In genomic region chr20:38018385-38018784, GRCh38 we compare ENCODE assay signal across 36 cellular contexts. TPM values are rescaled to one million over a fixed set of nuclear protein-coding genes. Genes with fewer than 3 reads are reported as not detected.
A peak's percentile ranks its signal among the peaks of the same experiment; 100 is the strongest.
DNase-seq lines count a peak whose midpoint lies in the region; FAIRE-seq and TF ChIP-seq lines count a peak whose summit lies in the region.
"Had no signal": no experiment of that assay in that cellular context is flagged by ENCODE, and none has a peak within 500 bp of the region (broad histone marks: within the 10 kb centered on the region; RNA-seq: fewer than 3 reads in every experiment).

No MANE protein-coding gene starts in this region.

- H3K4me1 Mint-ChIP-seq in endothelial cell (ENCODE audit: unreplicated experiment), result peaks cover 25% of the 10 kb centered on the region
- H3K4me1 Mint-ChIP-seq in T-helper 2 cell treated with Interferon-gamma antibody and Interleukin-4, amounts not matched to agents 5 μg/mL and 100 μg/mL, for 36 hours (ENCODE audit: low read depth), result no peaks in the 10 kb centered on the region

- peaks cover 5% of the 10 kb centered on the region for H3K27me3 Mint-ChIP-seq in endothelial cell (ENCODE audit: unreplicated experiment)
- H3K27me3 Mint-ChIP-seq in T-helper 2 cell treated with Interferon-gamma antibody and Interleukin-4, amounts not matched to agents 5 μg/mL and 100 μg/mL, for 36 hours (ENCODE audit: low read depth), result no peaks in the 10 kb centered on the region
- H3K27me3 Mint-ChIP-seq: B cell; CD4-positive, alpha-beta memory T cell; CD4-positive, alpha-beta T cell; CD4-positive, CD25-positive, alpha-beta regulatory T cell; CD8-positive, alpha-beta memory T cell had no signal

- no peak for DNase-seq in endothelial cell (ENCODE audit: low spot score)
- no peak for DNase-seq in kidney
- no peak for DNase-seq in NK-92 (lab: John Stamatoyannopoulos, UW; ENCODE audit: unreplicated experiment)
- no peak for DNase-seq in GM10248 (ENCODE audit: extremely low spot score)
- DNase-seq in NCI-H1105 (lab: John Stamatoyannopoulos, UW), result no peak
- no peak for DNase-seq in T-helper 2 cell treated with Interferon-gamma antibody and Interleukin-4, amounts not matched to agents 5 μg/mL and 100 μg/mL, for 36 hours (ENCODE audit: low spot score)
- DNase-seq: 8988T; ACHN; AML-193; BE2C; C1 segment of cervical spinal cord; Caco-2; Calu3; CD4-positive, alpha-beta memory T cell; CD4-positive, alpha-beta T cell; CD4-positive, CD25-positive, alpha-beta regulatory T cell; CD8-positive, alpha-beta memory T cell; CD8-positive, alpha-beta T cell; COR-L47; DMS 273 treated with DMSO at 0.1 percent for 48 hours; DMS153; DMS53; DMS79; DMS79 treated with DMSO at 0.1 percent for 48 hours; DND-41; EL had no signal

- H4K20me1 ChIP-seq in BLaER1, result peaks cover 54% of the 10 kb centered on the region

- CTCF ChIA-PET in HEK293 (lab: Yijun Ruan, JAX) (interaction anchor here (0.6 to 0.7 kb wide), 2 partner anchors 110 to 628 kb away, joined by 3 read pairs; no protein-coding TSS in a partner anchor), GM10248 (lab: Yijun Ruan, JAX) (no interaction called here)

- H3K4me2 ChIP-seq in BLaER1, result no peak overlapping the region
- H3K4me2 ChIP-seq: A549; BLaER1 treated with 17β-estradiol and CSF1 and Interleukin-3, amounts not matched to agents 10 nM and 100 nM had no signal

- POLR2A ChIA-PET in HEK293 (lab: Yijun Ruan, JAX), result no interaction called here
- POLR2A ChIA-PET in GM10248 (lab: Yijun Ruan, JAX), result no interaction called here

- H3K4me3 ChIP-seq in BLaER1 (0 out of 2 replicates have a peak overlapping the region, but pooled peaks have one; percentile 25), HEK293 (ENCODE audit: low read depth, low read length) (no peak overlapping the region), kidney (ENCODE audit: low read length in 2 of 2) (no peak overlapping the region)
- H3K4me3 ChIP-seq: A549 had no signal

- H3K27ac Mint-ChIP-seq in endothelial cell (ENCODE audit: unreplicated experiment), result no peak overlapping the region
- H3K27ac Mint-ChIP-seq in T-helper 2 cell treated with Interferon-gamma antibody and Interleukin-4, amounts not matched to agents 5 μg/mL and 100 μg/mL, for 36 hours, result no peak overlapping the region
- H3K27ac Mint-ChIP-seq: B cell; CD14-positive monocyte; CD4-positive, alpha-beta memory T cell; CD4-positive, alpha-beta T cell; CD4-positive, CD25-positive, alpha-beta regulatory T cell; CD8-positive, alpha-beta T cell had no signal

- intact Hi-C loops in kidney (cut with DNase I), result no loop called here

- H3K9ac ChIP-seq in BLaER1 (no peak overlapping the region), kidney (ENCODE audit: low read length in 2 of 2) (no peak overlapping the region)
- H3K9ac ChIP-seq: BLaER1 treated with 17β-estradiol and CSF1 and Interleukin-3, amounts not matched to agents 10 nM and 100 nM had no signal

- H3K4me3 Mint-ChIP-seq in endothelial cell (ENCODE audit: unreplicated experiment), result peak overlapping the region; percentile 38
- H3K4me3 Mint-ChIP-seq in T-helper 2 cell treated with Interferon-gamma antibody and Interleukin-4, amounts not matched to agents 5 μg/mL and 100 μg/mL, for 36 hours, result no peak overlapping the region
- H3K4me3 Mint-ChIP-seq: B cell; CD14-positive monocyte; CD4-positive, alpha-beta memory T cell; CD4-positive, alpha-beta T cell; CD8-positive, alpha-beta memory T cell; CD8-positive, alpha-beta T cell had no signal

- peaks cover 48% of the 10 kb centered on the region for H3K36me3 Mint-ChIP-seq in endothelial cell (ENCODE audit: low read depth, unreplicated experiment)
- peaks cover 55% of the 10 kb centered on the region for H3K36me3 Mint-ChIP-seq in T-helper 2 cell treated with Interferon-gamma antibody and Interleukin-4, amounts not matched to agents 5 μg/mL and 100 μg/mL, for 36 hours (ENCODE audit: low read depth)

- TF ChIP-seq CTCF in HEK293 (tag by site-specific recombination; IDR thresholded peaks at IDR 0.05) (no peak), endothelial cell (IDR thresholded peaks at IDR 0.05; ENCODE audit: unreplicated experiment) (no peak), kidney (IDR thresholded peaks at IDR 0.05; ENCODE audit: borderline replicate concordance, extremely low read depth, insufficient read depth) (no peak), GM10248 (IDR thresholded peaks at IDR 0.05; ENCODE audit: control extremely low read depth, extremely low read depth, low read depth, missing control alignments) (no peak)

- H3K9me3 Mint-ChIP-seq in endothelial cell (ENCODE audit: unreplicated experiment), result no peaks in the 10 kb centered on the region
- peaks cover 24% of the 10 kb centered on the region for H3K9me3 Mint-ChIP-seq in T-helper 2 cell treated with Interferon-gamma antibody and Interleukin-4, amounts not matched to agents 5 μg/mL and 100 μg/mL, for 36 hours

- H3K4me1 ChIP-seq in BLaER1, result peaks cover 2% of the 10 kb centered on the region
- H3K4me1 ChIP-seq in HEK293 (ENCODE audit: control insufficient read depth, insufficient read depth, low read length), result 0 out of 2 replicates have a peak, but pooled peaks cover under 1% of the 10 kb centered on the region
- peaks cover 3 to 4% of the 10 kb centered on the region in 2 donors for H3K4me1 ChIP-seq in kidney (ENCODE audit: control insufficient read depth in 1 of 2, insufficient read depth in 1 of 2, low read depth in 1 of 2, low read length in 2 of 2)
- H3K4me1 ChIP-seq: BE2C, Caco-2 had no signal

- no peaks in the 10 kb centered on the region for H3K27me3 ChIP-seq in BLaER1
- H3K27me3 ChIP-seq: BE2C; BLaER1 treated with 17β-estradiol and CSF1 and Interleukin-3, amounts not matched to agents 10 nM and 100 nM had no signal

- H3K27ac ChIP-seq in BLaER1 (no peak overlapping the region), HEK293 (ENCODE audit: extremely low read depth, low read depth, low read length) (no peak overlapping the region), kidney (ENCODE audit: low read depth in 2 of 2, low read length in 2 of 2) (no peak overlapping the region)
- H3K27ac ChIP-seq: 22Rv1; A549; BLaER1 treated with 17β-estradiol and CSF1 and Interleukin-3, amounts not matched to agents 10 nM and 100 nM; C4-2B had no signal

- H3K36me3 ChIP-seq in BLaER1 (peaks cover 89% of the 10 kb centered on the region), HEK293 (ENCODE audit: control insufficient read depth in 2 of 2, insufficient read depth in 1 of 2, low read length in 2 of 2) (peaks cover 6 to 57% of the 10 kb centered on the region in 2 experiments; a peak in 2 of 3 replicates), kidney (ENCODE audit: control insufficient read depth in 1 of 2, insufficient read depth in 2 of 2, low read length in 2 of 2) (peaks cover 3 to 8% of the 10 kb centered on the region in 2 donors)

- H3K9me3 ChIP-seq in BLaER1 (peaks cover 32% of the 10 kb centered on the region), HEK293 (ENCODE audit: control insufficient read depth, insufficient read depth, low read depth, low read length) (no peaks in the 10 kb centered on the region), kidney (ENCODE audit: control insufficient read depth in 1 of 2, low read length in 2 of 2) (no peaks in the 10 kb centered on the region)
- H3K9me3 ChIP-seq: BE2C had no signal

- peak; percentile 27 for FAIRE-seq in kidney (lab: Jason Lieb, UNC)
- FAIRE-seq: A204.1, A549, D721Med had no signal

TF ChIP-seq in HEK293, 187 proteins besides CTCF, POLR2A, EP300 and RAD21:
- TF ChIP-seq ZNF10 (tag by site-specific recombination; IDR thresholded peaks at IDR 0.05) (no peak), ZNF558 (tag by site-specific recombination; IDR thresholded peaks at IDR 0.05) (peak; percentile 97)

RNA-seq across cellular contexts. Expression of gene TTI1, which starts 14.9 kb away (rescaled TPM):
- total RNA-seq in endothelial cell (ENCODE audit: unreplicated experiment), result 31.9 TPM
- total RNA-seq in kidney, result 19.5 TPM
- 8.6 TPM for polyA plus RNA-seq in kidney (ENCODE audit: insufficient read depth, low read depth, low replicate concordance)

RNA-seq across cellular contexts. Expression of gene RPRD1B, which starts 15.2 kb away (rescaled TPM):
- 24.1 TPM for total RNA-seq in endothelial cell (ENCODE audit: unreplicated experiment)
- 34.4 TPM for total RNA-seq in kidney
- 13.4 TPM for polyA plus RNA-seq in kidney (ENCODE audit: insufficient read depth, low read depth, low replicate concordance)
